21 cellular contexts compared by ENCODE assay signal in genomic region chr7:47092331-47092730, GRCh38.
DNase-seq lines count a peak whose midpoint lies in the region; ATAC-seq and TF ChIP-seq lines count a peak whose summit lies in the region.
"Had no signal": no experiment of that assay in that cellular context is flagged by ENCODE, and none has a peak within 500 bp of the region (broad histone marks: within the 10 kb centered on the region; RNA-seq: fewer than 3 reads in every experiment).

No MANE protein-coding gene starts in this region.

- no peaks in the 10 kb centered on the region for H3K79me2 ChIP-seq in osteoblast (ENCODE audit: insufficient read depth, low read length)

- in situ Hi-C loops in brain microvascular endothelial cell (cut with HindIII; ENCODE audit: low pct_ligation_motif_present, low sequenced_read_pairs), result loop anchor here (25.0 kb wide), 1 partner anchor 730 kb away; no protein-coding TSS in a partner anchor

- no peak for ATAC-seq in GM21423 (IDR thresholded peaks at IDR 0.05; ENCODE audit: unreplicated experiment)
- no peak for ATAC-seq in HG02938 (IDR thresholded peaks at IDR 0.05; ENCODE audit: unreplicated experiment)
- ATAC-seq: K562 had no signal

- no peak for TF ChIP-seq CTCF in brain microvascular endothelial cell (IDR thresholded peaks at IDR 0.05; ENCODE audit: low read depth, low read length, missing control alignments)
- TF ChIP-seq CTCF in osteoblast (IDR thresholded peaks at IDR 0.05; ENCODE audit: extremely low read depth, low read depth, low read length), result no peak

- peaks cover 38% of the 10 kb centered on the region for H3K4me1 ChIP-seq in osteoblast (ENCODE audit: insufficient read depth, low read length)
- H3K4me1 ChIP-seq: BE2C had no signal

- H2AFZ ChIP-seq in osteoblast (ENCODE audit: low read length), result no peak overlapping the region

- DNase-seq in EH (ENCODE audit: low read depth) (peak; percentile 39), HCEC 1CT (peak; percentile 27), brain microvascular endothelial cell (no peak), osteoblast (ENCODE audit: insufficient read length, low spot score, missing footprints) (no peak), NCI-H1436 treated with DMSO at 0.1 percent for 48 hours (lab: John Stamatoyannopoulos, UW) (no peak), Kasumi-1 (lab: John Stamatoyannopoulos, UW) (no peak)
- DNase-seq: 8988T; BE2C; C1 segment of cervical spinal cord; CD4-positive, CD25-positive, alpha-beta regulatory T cell; CD8-positive, alpha-beta memory T cell; COR-L47; DMS 273 treated with DMSO at 0.1 percent for 48 hours; DMS53; DND-41; GF-D8; H9 had no signal

- no peaks in the 10 kb centered on the region for H4K20me1 ChIP-seq in osteoblast (ENCODE audit: insufficient read depth, low read length)

- H3K4me3 ChIP-seq in brain microvascular endothelial cell (ENCODE audit: low read depth, low read length) (no peak overlapping the region), osteoblast (ENCODE audit: insufficient read depth, low read length) (no peak overlapping the region)
- H3K4me3 ChIP-seq: K562 had no signal

- no peak overlapping the region for H3K4me2 ChIP-seq in osteoblast (ENCODE audit: insufficient read depth, low read length)

- H3K9me3 ChIP-seq in osteoblast (ENCODE audit: low read depth, low read length), result no peaks in the 10 kb centered on the region
- H3K9me3 ChIP-seq: BE2C had no signal

- no peaks in the 10 kb centered on the region for H3K36me3 ChIP-seq in brain microvascular endothelial cell (replicated peaks)
- no peaks in the 10 kb centered on the region for H3K36me3 ChIP-seq in osteoblast (ENCODE audit: insufficient read depth, low read length)
- H3K36me3 ChIP-seq: BE2C had no signal

- peak overlapping the region; percentile 33 for H3K27ac ChIP-seq in brain microvascular endothelial cell
- H3K27ac ChIP-seq in osteoblast (ENCODE audit: low read depth, low read length), result peak overlapping the region; percentile 64
- H3K27ac ChIP-seq: HL-60 had no signal

- H3K27me3 ChIP-seq in brain microvascular endothelial cell (replicated peaks), result no peaks in the 10 kb centered on the region
- H3K27me3 ChIP-seq in osteoblast (ENCODE audit: insufficient read depth, low read length), result no peaks in the 10 kb centered on the region
- H3K27me3 ChIP-seq: BE2C had no signal

Comparison
In these comparisons a context has a peak if more than half of its experiments do, and no peak if none do; other contexts are left out.
1. DNase-seq: peak in EH (single experiment) and HCEC 1CT (single experiment); none in brain microvascular endothelial cell (single experiment), osteoblast (single experiment), NCI-H1436 treated with DMSO at 0.1 percent for 48 hours (single experiment) and Kasumi-1 (0 of 2).